ENCODE assay signal across 8 cellular contexts in genomic region chr14:91244501-91244901, GRCh38. TPM values are rescaled to one million over a fixed set of nuclear protein-coding genes. Genes with fewer than 3 reads are reported as not detected.
DNase-seq lines count a peak whose midpoint lies in the region; ATAC-seq lines count a peak whose summit lies in the region.

GPR68 (minus strand) TSS chr14:91244704; CDS start chr14:91235050, 9,654 bp downstream.

- H3K4me1 Mint-ChIP-seq in activated naive CD8-positive, alpha-beta T cell (ENCODE audit: low read depth) = peaks cover 87% of the 10 kb centered on the region

- H3K27me3 Mint-ChIP-seq in activated naive CD8-positive, alpha-beta T cell = no peaks in the 10 kb centered on the region

- ATAC-seq in left cardiac atrium (peak; percentile 71 to 73), sciatic nerve (peak; percentile 44), HG02870 (IDR thresholded peaks at IDR 0.05; ENCODE audit: unreplicated experiment) (no peak), HG02938 (IDR thresholded peaks at IDR 0.05; ENCODE audit: unreplicated experiment) (no peak)

- H3K4me3 Mint-ChIP-seq in activated naive CD8-positive, alpha-beta T cell = peak within 1 kb of the TSS; percentile 75

- H3K36me3 Mint-ChIP-seq in activated naive CD8-positive, alpha-beta T cell = peaks cover 9% of the 10 kb centered on the region

- intact Hi-C loops in left cardiac atrium (cut with DNase I) (no loop called here), sciatic nerve (cut with DNase I) (no loop called here)

- H3K9me3 Mint-ChIP-seq in activated naive CD8-positive, alpha-beta T cell (ENCODE audit: low read depth) = peaks cover 4% of the 10 kb centered on the region

- DNase-seq in Daoy (ENCODE audit: low read depth) (peak; percentile 90), NCI-H1417 treated with DMSO at 0.1 percent for 48 hours (lab: John Stamatoyannopoulos, UW) (peak; percentile 40), left cardiac atrium (peak; percentile 66), sciatic nerve (ENCODE audit: low spot score) (no peak), DMS53 (lab: John Stamatoyannopoulos, UW) (no peak)

- H3K27ac Mint-ChIP-seq in activated naive CD8-positive, alpha-beta T cell = peak within 1 kb of the TSS; percentile 100

RNA-seq across cellular contexts. Expression of gene GPR68, which starts in this region (rescaled TPM):
- 10.1 and 11.6 TPM in 2 replicates for total RNA-seq in Daoy (2014; rRNA removed; shearing (Covaris generic))
- total RNA-seq in left cardiac atrium (1 to 10 TPM in 1 of 2 donors, under 1 TPM in 1; 0.94 to 1.8 TPM), sciatic nerve (1.6 TPM)

Comparison
In these comparisons a context has a peak if more than half of its experiments do, and no peak if none do; other contexts are left out.
1. DNase-seq: peak in Daoy (single experiment), NCI-H1417 treated with DMSO at 0.1 percent for 48 hours (single experiment) and left cardiac atrium (single experiment); none in sciatic nerve (single experiment) and DMS53 (single experiment).
2. ATAC-seq: peak in left cardiac atrium (2 of 2) and sciatic nerve (single experiment); none in HG02870 (single experiment) and HG02938 (single experiment).